In genomic region chr3:132616780-132617179, GRCh38 we compare ENCODE assay signal across 25 cellular contexts. TPM values are rescaled to one million over a fixed set of nuclear protein-coding genes. Genes with fewer than 3 reads are reported as not detected.
"Had no signal": no experiment of that assay in that cellular context is flagged by ENCODE, and none has a peak within 500 bp of the region (broad histone marks: within the 10 kb centered on the region; RNA-seq: fewer than 3 reads in every experiment).

No MANE protein-coding gene starts in this region.

- H3K79me2 ChIP-seq: hepatocyte had no signal

- H3K4me2 ChIP-seq: hepatocyte had no signal

- H3K4me3 ChIP-seq: colonic mucosa, dorsolateral prefrontal cortex, esophagus muscularis mucosa, gastroesophageal sphincter, heart left ventricle, hepatocyte, left lung, lower lobe of right lung, mucosa of descending colon had no signal

- H3K27me3 ChIP-seq: colonic mucosa, dorsolateral prefrontal cortex, esophagus muscularis mucosa, foreskin keratinocyte, gastroesophageal sphincter, heart left ventricle, hepatocyte, left lung had no signal

- H3K27ac ChIP-seq: colonic mucosa, dorsolateral prefrontal cortex, esophagus muscularis mucosa, foreskin keratinocyte, gastroesophageal sphincter, heart left ventricle, hepatocyte, left lung, lower lobe of right lung had no signal

- ATAC-seq: foreskin keratinocyte, gastroesophageal sphincter, heart left ventricle, left colon, left lung, left ventricle myocardium superior, lower lobe of right lung, mucosa of descending colon had no signal

- H3K4me1 ChIP-seq: colonic mucosa, foreskin keratinocyte, gastroesophageal sphincter, lower lobe of right lung had no signal

- DNase-seq: colonic mucosa; cortex of kidney; dorsolateral prefrontal cortex; effector CD4-positive, alpha-beta T cell; effector memory CD4-positive, alpha-beta T cell; foreskin keratinocyte; heart left ventricle; hypothalamus; immature natural killer cell; islet precursor cell; kidney; kidney glomerular epithelial cell; left colon; left lung; left ventricle myocardium superior; lower lobe of right lung; mesenchymal stem cell; mucosa of descending colon; naive B cell had no signal

- H2AFZ ChIP-seq: hepatocyte had no signal

- H3K36me3 ChIP-seq: colonic mucosa had no signal

- H3K9me3 ChIP-seq: colonic mucosa, esophagus muscularis mucosa, gastroesophageal sphincter, left lung, lower lobe of right lung, mucosa of descending colon had no signal

RNA-seq across cellular contexts. Expression of gene ACKR4, which starts 19.7 kb away (rescaled TPM):
- total RNA-seq: epithelial cell of proximal tubule, frontal cortex, myocyte had no signal
